ENCODE assay signal across 1 cellular context in genomic region chr9:87516222-87516930, GRCh38.
TF ChIP-seq lines count a peak whose summit lies in the region.

No MANE protein-coding gene starts in this region.

TF ChIP-seq in K562, 482 proteins besides CTCF, POLR2A, EP300 and RAD21 (continued from another document and continues in another):
- no peak for TF ChIP-seq MLLT1 (IDR thresholded peaks at IDR 0.05)
- no peak for TF ChIP-seq RFX7 (CRISPR knock-in tag; IDR thresholded peaks at IDR 0.05)
- no peak for TF ChIP-seq CHD1 (IDR thresholded peaks at IDR 0.05; ENCODE audit: low read length)
- TF ChIP-seq ZNF318 (IDR thresholded peaks at IDR 0.05; ENCODE audit: borderline replicate concordance in 1 of 2, low read depth in 1 of 2) = no peak
- peak; percentile 87 for TF ChIP-seq CBFA2T2 (conservative IDR thresholded peaks at IDR 0.05)
- TF ChIP-seq ZKSCAN3 (CRISPR knock-in tag; IDR thresholded peaks at IDR 0.05) = no peak
- peak; percentile 70 to 85; a peak in 2 of 4 replicates for TF ChIP-seq ETV6 (IDR thresholded peaks at IDR 0.05; ENCODE audit: borderline replicate concordance in 1 of 2, low read depth in 2 of 2, low read length in 1 of 2)
- TF ChIP-seq ETV6 (CRISPR knock-in tag; IDR thresholded peaks at IDR 0.05; ENCODE audit: borderline replicate concordance) = no peak
- TF ChIP-seq NR2C2 (CRISPR knock-in tag; IDR thresholded peaks at IDR 0.05) = 0 out of 2 replicates have a peak, but pooled peaks have one; percentile 53
- TF ChIP-seq NR2C2 (tag; IDR thresholded peaks at IDR 0.05) = peak; percentile 83
- peak; percentile 98 to 99 for TF ChIP-seq KDM1A (IDR thresholded peaks at IDR 0.05)
- TF ChIP-seq ZNF696 (CRISPR knock-in tag; conservative IDR thresholded peaks at IDR 0.05) = no peak
- no peak for TF ChIP-seq ETS2 (tag; IDR thresholded peaks at IDR 0.05; ENCODE audit: borderline replicate concordance, poor library complexity, severe bottlenecking)
- TF ChIP-seq CCAR2 (IDR thresholded peaks at IDR 0.05; ENCODE audit: low read depth, low read length) = no peak
- no peak for TF ChIP-seq ZFP1 (CRISPR knock-in tag; IDR thresholded peaks at IDR 0.05)
- TF ChIP-seq ETV1 (tag; conservative IDR thresholded peaks at IDR 0.05; ENCODE audit: low read depth) = peak; percentile 55
- TF ChIP-seq HNRNPLL (IDR thresholded peaks at IDR 0.05; ENCODE audit: low read depth, low read length, poor library complexity, severe bottlenecking) = no peak
- TF ChIP-seq SOX6 (IDR thresholded peaks at IDR 0.05) = peak; percentile 62; the same call in 1 of the 2 replicates
- no peak for TF ChIP-seq MTF1 (CRISPR knock-in tag; IDR thresholded peaks at IDR 0.05; ENCODE audit: borderline replicate concordance)
- peak in 1 of 2 experiments; percentile 48; a peak in 1 of 4 replicates for TF ChIP-seq TEAD1 (CRISPR knock-in tag; IDR thresholded peaks at IDR 0.05)
- TF ChIP-seq IFI16 (CRISPR knock-in tag; IDR thresholded peaks at IDR 0.05) = no peak
- TF ChIP-seq ZNF639 (CRISPR knock-in tag; conservative IDR thresholded peaks at IDR 0.05 in 1 of 2, IDR thresholded peaks at IDR 0.05 in 1 of 2) = 0 out of 4 replicates have a peak, but pooled peaks of 1 of the 2 experiments have one; percentile 54
- TF ChIP-seq ATF2 (CRISPR knock-in tag; IDR thresholded peaks at IDR 0.05) = no peak
- TF ChIP-seq HCFC1 (IDR thresholded peaks at IDR 0.05; ENCODE audit: low read depth, low read length) = no peak
- TF ChIP-seq HNRNPH1 (optimal IDR thresholded peaks at IDR 0.05; ENCODE audit: low read depth, low read length) = no peak
- no peak for TF ChIP-seq SIN3B (IDR thresholded peaks at IDR 0.05; ENCODE audit: low read depth)
- TF ChIP-seq FIP1L1 (IDR thresholded peaks at IDR 0.05; ENCODE audit: low read depth, low read length, poor library complexity, severe bottlenecking) = no peak
- no peak for TF ChIP-seq ZNF780A (CRISPR knock-in tag; IDR thresholded peaks at IDR 0.05)
- TF ChIP-seq E2F8 (IDR thresholded peaks at IDR 0.05; ENCODE audit: low read depth, partially characterized antibody) = no peak
- peak; percentile 42 for TF ChIP-seq MEIS2 (IDR thresholded peaks at IDR 0.05; ENCODE audit: partially characterized antibody)
- no peak for TF ChIP-seq WHSC1 (IDR thresholded peaks at IDR 0.05; ENCODE audit: low read length)
- no peak for TF ChIP-seq E2F6 (IDR thresholded peaks at IDR 0.05; ENCODE audit: borderline replicate concordance in 1 of 2, extremely low read depth in 1 of 2, insufficient read depth in 1 of 2, insufficient read length in 1 of 2, low read depth in 1 of 2, low read length in 1 of 2, poor library complexity in 1 of 2, severe bottlenecking in 1 of 2)
- TF ChIP-seq ZNF589 (CRISPR knock-in tag; IDR thresholded peaks at IDR 0.05; ENCODE audit: low read depth) = no peak; the same call in 1 of the 2 replicates
- TF ChIP-seq ASH1L (IDR thresholded peaks at IDR 0.05; ENCODE audit: borderline replicate concordance, low read depth, partially characterized antibody) = no peak
- peak; percentile 62; the same call in 1 of the 2 replicates for TF ChIP-seq CREB3L1 (IDR thresholded peaks at IDR 0.05; ENCODE audit: borderline replicate concordance, low read depth)
- TF ChIP-seq MEF2D (tag; conservative IDR thresholded peaks at IDR 0.05; ENCODE audit: low read depth) = no peak
- no peak for TF ChIP-seq FOXP4 (CRISPR knock-in tag; IDR thresholded peaks at IDR 0.05; ENCODE audit: borderline replicate concordance)
- TF ChIP-seq TBL1XR1 (IDR thresholded peaks at IDR 0.05; ENCODE audit: low read length in 2 of 2) = peak in 1 of 2 experiments; percentile 76; a peak in 2 of 4 replicates
- TF ChIP-seq SAFB (IDR thresholded peaks at IDR 0.05; ENCODE audit: borderline replicate concordance, low read depth, low read length) = no peak
- peak; percentile 79 for TF ChIP-seq NFE2 (IDR thresholded peaks at IDR 0.05; ENCODE audit: low read depth)
- peak; percentile 60 for TF ChIP-seq GABPA (tag; conservative IDR thresholded peaks at IDR 0.05; ENCODE audit: low read depth)
- TF ChIP-seq ZNF121 (CRISPR knock-in tag; conservative IDR thresholded peaks at IDR 0.05) = no peak
- TF ChIP-seq NRF1 (conservative IDR thresholded peaks at IDR 0.05 in 1 of 2, IDR thresholded peaks at IDR 0.05 in 1 of 2) = peak; percentile 25 to 47; a peak in 3 of 4 replicates
